ENCODE assay signal across 8 cellular contexts in the genomic region with DNA sequence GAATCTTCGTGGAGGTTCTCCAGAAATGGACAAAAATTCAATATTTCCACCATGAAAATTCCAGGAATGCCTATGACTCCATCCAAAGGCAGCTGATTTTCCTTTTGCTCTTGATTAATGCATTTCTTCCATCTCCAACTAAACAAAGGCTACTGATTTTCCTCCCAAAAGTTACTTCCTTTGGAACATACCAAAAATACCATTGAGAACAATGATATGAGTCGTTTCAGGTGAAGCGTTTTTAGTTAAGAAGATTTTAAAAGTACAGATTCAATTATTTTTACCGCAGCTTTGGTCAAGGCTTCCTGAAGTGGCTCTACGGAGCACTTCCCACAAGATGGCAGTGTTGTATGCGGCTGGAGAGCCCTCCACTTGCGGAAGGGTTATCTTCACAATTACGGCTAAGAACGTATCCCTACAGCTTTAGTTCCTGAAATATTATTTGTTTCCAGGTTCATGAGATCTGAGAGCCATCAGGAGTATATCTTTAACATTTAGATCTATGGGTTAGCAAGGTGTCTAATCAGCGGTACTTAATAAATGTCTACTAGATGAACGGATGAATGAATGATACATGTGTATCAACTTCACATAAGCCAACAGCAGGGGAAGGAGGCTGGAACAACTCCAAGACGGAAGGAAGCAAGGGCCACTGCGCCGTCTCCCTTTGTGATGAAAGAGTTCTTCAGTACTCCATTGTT. TPM values are rescaled to one million over a fixed set of nuclear protein-coding genes. Genes with fewer than 3 reads are reported as not detected.
DNase-seq lines count a peak whose midpoint lies in the region; ATAC-seq and TF ChIP-seq lines count a peak whose summit lies in the region.

No MANE protein-coding gene starts in this region.

- no peaks in the 10 kb centered on the region for H3K9me3 Mint-ChIP-seq in stimulated activated memory B cell treated with anti-CD40 and anti-IgM and Interleukin-4, amounts not matched to agents 10 μg/mL and 1 μg/mL and 100 μg/mL, for 72 hours

- H3K36me3 ChIP-seq in adipocyte (ENCODE audit: control insufficient read depth, insufficient read depth, low read length, severe bottlenecking) (no peaks in the 10 kb centered on the region), heart right ventricle (no peaks in the 10 kb centered on the region)

- DNase-seq in DMS53 (lab: John Stamatoyannopoulos, UW) (peak; percentile 78), HS-27A (ENCODE audit: low read depth) (peak; percentile 59), RKO (ENCODE audit: low spot score) (peak; percentile 52), adipocyte (ENCODE audit: low read depth) (peak; percentile 83), heart right ventricle (peak; percentile 32 to 36), posterior cingulate gyrus (peak; percentile 38 to 96 (median 64))

- no peaks in the 10 kb centered on the region for H3K27me3 ChIP-seq in adipocyte (replicated peaks; ENCODE audit: control insufficient read depth, insufficient read depth, low read length)
- peaks cover 0 to 17% (median 0%) of the 10 kb centered on the region in 7 donors for H3K27me3 ChIP-seq in heart right ventricle

- H3K36me3 Mint-ChIP-seq in stimulated activated memory B cell treated with anti-CD40 and anti-IgM and Interleukin-4, amounts not matched to agents 10 μg/mL and 1 μg/mL and 100 μg/mL, for 72 hours = no peaks in the 10 kb centered on the region

- peak overlapping the region; percentile 61 for H3K4me3 ChIP-seq in adipocyte (ENCODE audit: low read length)
- H3K4me3 ChIP-seq in heart right ventricle = peak overlapping the region in 6 of 10 donors; percentile 3 to 40 (median 19)

- WGBS in heart right ventricle, 2 donors = 5 to 8% methylated on average over 14 of the region's 14 CpGs

- intact Hi-C loops in heart right ventricle (cut with DNase I) = loop anchor here in 9 of 10 donors (5.0 to 10.0 kb wide), 5 partner anchors 441 to 1064 kb away; no protein-coding TSS in a partner anchor
- intact Hi-C loops in posterior cingulate gyrus (cut with DNase I) = loop anchor here (1.0 to 10.0 kb wide), 3 partner anchors 112 to 1061 kb away; no protein-coding TSS in a partner anchor

- no peak overlapping the region for H3K4me3 Mint-ChIP-seq in stimulated activated memory B cell treated with anti-CD40 and anti-IgM and Interleukin-4, amounts not matched to agents 10 μg/mL and 1 μg/mL and 100 μg/mL, for 72 hours

- no peak overlapping the region for H3K27ac Mint-ChIP-seq in stimulated activated memory B cell treated with anti-CD40 and anti-IgM and Interleukin-4, amounts not matched to agents 10 μg/mL and 1 μg/mL and 100 μg/mL, for 72 hours

- H3K4me1 Mint-ChIP-seq in stimulated activated memory B cell treated with anti-CD40 and anti-IgM and Interleukin-4, amounts not matched to agents 10 μg/mL and 1 μg/mL and 100 μg/mL, for 72 hours = peaks cover 19% of the 10 kb centered on the region

- H3K27ac ChIP-seq in heart right ventricle = no peak overlapping the region

- H3K4me1 ChIP-seq in adipocyte (ENCODE audit: control insufficient read depth, insufficient read depth, low read length) = peaks cover 24% of the 10 kb centered on the region
- H3K4me1 ChIP-seq in heart right ventricle = peaks cover 0 to 19% (median 8%) of the 10 kb centered on the region in 9 donors

- TF ChIP-seq CTCF in heart right ventricle (IDR thresholded peaks at IDR 0.05) = peak; percentile 48 to 91 (median 78)

- ATAC-seq in heart right ventricle (peak in 7 of 8 donors; percentile 66 to 88 (median 81)), GM19395 (IDR thresholded peaks at IDR 0.05; ENCODE audit: unreplicated experiment) (no peak)
- no peak for ATAC-seq in stimulated activated memory B cell treated with anti-CD40 and anti-IgM and Interleukin-4, amounts not matched to agents 10 μg/mL and 1 μg/mL and 100 μg/mL, for 72 hours

- H3K27me3 Mint-ChIP-seq in stimulated activated memory B cell treated with anti-CD40 and anti-IgM and Interleukin-4, amounts not matched to agents 10 μg/mL and 1 μg/mL and 100 μg/mL, for 72 hours = peaks cover 52% of the 10 kb centered on the region

- no peaks in the 10 kb centered on the region for H3K9me3 ChIP-seq in adipocyte (ENCODE audit: control insufficient read depth, low read length)
- no peaks in the 10 kb centered on the region for H3K9me3 ChIP-seq in heart right ventricle

- peak overlapping the region; percentile 50 for H3K9ac ChIP-seq in adipocyte (ENCODE audit: low read length)

RNA-seq across cellular contexts. Expression of gene ARSB, which starts 35.9 kb away (rescaled TPM):
- total RNA-seq in heart right ventricle = 10 to 100 TPM; 10.1 to 21.4 (median 14.8) TPM
- polyA plus RNA-seq in heart right ventricle = 1 to 10 TPM; 1.7 to 3.5 TPM

RNA-seq across cellular contexts. Expression of gene DMGDH, which starts 48.5 kb away (rescaled TPM):
- total RNA-seq in heart right ventricle = 1 to 10 TPM; 1.1 to 3.4 (median 2.2) TPM
- under 1 TPM; 0.17 to 0.66 TPM for polyA plus RNA-seq in heart right ventricle

RNA-seq across cellular contexts. Expression of gene BHMT2, which starts 48.6 kb away (rescaled TPM):
- total RNA-seq in heart right ventricle = 10 to 100 TPM in 3 of 10 donors, 1 to 10 TPM in 7; 2.8 to 19.6 (median 8.4) TPM
- 1 to 10 TPM; 1.2 to 7.7 TPM for polyA plus RNA-seq in heart right ventricle

Comparison
In these comparisons a context has a peak if more than half of its experiments do, and no peak if none do; other contexts are left out.
1. ATAC-seq: peak in heart right ventricle (7 of 8); none in stimulated activated memory B cell treated with anti-CD40 and anti-IgM and Interleukin-4, amounts not matched to agents 10 μg/mL and 1 μg/mL and 100 μg/mL, for 72 hours (single experiment) and GM19395 (single experiment).
2. Peak in every context shown above with its lines, with median percentiles within 50 percentile points of each other: DNase-seq.